ENCODE assay signal across 1 cellular context in the genomic region with DNA sequence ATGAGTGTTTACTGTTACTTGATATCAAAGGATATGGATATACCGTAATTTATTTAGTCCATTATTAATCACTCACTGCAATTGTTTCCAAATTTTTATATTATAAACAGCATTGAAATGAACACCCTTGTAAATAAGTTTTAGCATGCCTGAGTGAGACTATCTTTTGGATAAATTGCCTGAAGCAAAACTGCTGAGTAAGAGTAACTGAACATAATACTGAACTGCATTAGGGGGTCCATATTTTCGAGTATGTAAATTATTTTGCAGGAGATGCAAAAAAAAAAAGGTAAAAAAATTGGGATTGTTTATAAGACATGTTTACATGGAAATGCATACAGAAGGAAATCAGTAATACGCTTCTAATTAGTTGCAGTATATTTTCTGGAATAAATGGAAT.
TF ChIP-seq lines count a peak whose summit lies in the region.

No MANE protein-coding gene starts in this region.

TF ChIP-seq in SK-N-SH, 30 proteins besides CTCF, POLR2A, EP300 and RAD21 (continued from another document):
- TF ChIP-seq, protein P1, sequence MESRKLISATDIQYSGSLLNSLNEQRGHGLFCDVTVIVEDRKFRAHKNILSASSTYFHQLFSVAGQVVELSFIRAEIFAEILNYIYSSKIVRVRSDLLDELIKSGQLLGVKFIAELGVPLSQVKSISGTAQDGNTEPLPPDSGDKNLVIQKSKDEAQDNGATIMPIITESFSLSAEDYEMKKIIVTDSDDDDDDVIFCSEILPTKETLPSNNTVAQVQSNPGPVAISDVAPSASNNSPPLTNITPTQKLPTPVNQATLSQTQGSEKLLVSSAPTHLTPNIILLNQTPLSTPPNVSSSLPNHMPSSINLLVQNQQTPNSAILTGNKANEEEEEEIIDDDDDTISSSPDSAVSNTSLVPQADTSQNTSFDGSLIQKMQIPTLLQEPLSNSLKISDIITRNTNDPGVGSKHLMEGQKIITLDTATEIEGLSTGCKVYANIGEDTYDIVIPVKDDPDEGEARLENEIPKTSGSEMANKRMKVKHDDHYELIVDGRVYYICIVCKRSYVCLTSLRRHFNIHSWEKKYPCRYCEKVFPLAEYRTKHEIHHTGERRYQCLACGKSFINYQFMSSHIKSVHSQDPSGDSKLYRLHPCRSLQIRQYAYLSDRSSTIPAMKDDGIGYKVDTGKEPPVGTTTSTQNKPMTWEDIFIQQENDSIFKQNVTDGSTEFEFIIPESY (IDR thresholded peaks at IDR 0.05; ENCODE audit: borderline replicate concordance, low read depth), result no peak
- TF ChIP-seq RFX5 (IDR thresholded peaks at IDR 0.05; ENCODE audit: low read length) (no peak), POLR2AphosphoS5 (IDR thresholded peaks at IDR 0.05; ENCODE audit: low read depth, low read length) (no peak), RXRA (IDR thresholded peaks at IDR 0.05; ENCODE audit: borderline replicate concordance, low read depth) (no peak), ELF1 (IDR thresholded peaks at IDR 0.05) (no peak), RCOR1 (IDR thresholded peaks at IDR 0.05; ENCODE audit: low read length) (no peak), CHD2 (IDR thresholded peaks at IDR 0.05; ENCODE audit: low read length, partially characterized antibody) (no peak), JUND (IDR thresholded peaks at IDR 0.05) (no peak), TAF1 (IDR thresholded peaks at IDR 0.05; ENCODE audit: borderline replicate concordance, low read depth, low read length) (no peak)
- TF ChIP-seq, protein P2, sequence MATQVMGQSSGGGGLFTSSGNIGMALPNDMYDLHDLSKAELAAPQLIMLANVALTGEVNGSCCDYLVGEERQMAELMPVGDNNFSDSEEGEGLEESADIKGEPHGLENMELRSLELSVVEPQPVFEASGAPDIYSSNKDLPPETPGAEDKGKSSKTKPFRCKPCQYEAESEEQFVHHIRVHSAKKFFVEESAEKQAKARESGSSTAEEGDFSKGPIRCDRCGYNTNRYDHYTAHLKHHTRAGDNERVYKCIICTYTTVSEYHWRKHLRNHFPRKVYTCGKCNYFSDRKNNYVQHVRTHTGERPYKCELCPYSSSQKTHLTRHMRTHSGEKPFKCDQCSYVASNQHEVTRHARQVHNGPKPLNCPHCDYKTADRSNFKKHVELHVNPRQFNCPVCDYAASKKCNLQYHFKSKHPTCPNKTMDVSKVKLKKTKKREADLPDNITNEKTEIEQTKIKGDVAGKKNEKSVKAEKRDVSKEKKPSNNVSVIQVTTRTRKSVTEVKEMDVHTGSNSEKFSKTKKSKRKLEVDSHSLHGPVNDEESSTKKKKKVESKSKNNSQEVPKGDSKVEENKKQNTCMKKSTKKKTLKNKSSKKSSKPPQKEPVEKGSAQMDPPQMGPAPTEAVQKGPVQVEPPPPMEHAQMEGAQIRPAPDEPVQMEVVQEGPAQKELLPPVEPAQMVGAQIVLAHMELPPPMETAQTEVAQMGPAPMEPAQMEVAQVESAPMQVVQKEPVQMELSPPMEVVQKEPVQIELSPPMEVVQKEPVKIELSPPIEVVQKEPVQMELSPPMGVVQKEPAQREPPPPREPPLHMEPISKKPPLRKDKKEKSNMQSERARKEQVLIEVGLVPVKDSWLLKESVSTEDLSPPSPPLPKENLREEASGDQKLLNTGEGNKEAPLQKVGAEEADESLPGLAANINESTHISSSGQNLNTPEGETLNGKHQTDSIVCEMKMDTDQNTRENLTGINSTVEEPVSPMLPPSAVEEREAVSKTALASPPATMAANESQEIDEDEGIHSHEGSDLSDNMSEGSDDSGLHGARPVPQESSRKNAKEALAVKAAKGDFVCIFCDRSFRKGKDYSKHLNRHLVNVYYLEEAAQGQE (IDR thresholded peaks at IDR 0.05; ENCODE audit: low read depth, low read length), result no peak
- TF ChIP-seq, protein P3, sequence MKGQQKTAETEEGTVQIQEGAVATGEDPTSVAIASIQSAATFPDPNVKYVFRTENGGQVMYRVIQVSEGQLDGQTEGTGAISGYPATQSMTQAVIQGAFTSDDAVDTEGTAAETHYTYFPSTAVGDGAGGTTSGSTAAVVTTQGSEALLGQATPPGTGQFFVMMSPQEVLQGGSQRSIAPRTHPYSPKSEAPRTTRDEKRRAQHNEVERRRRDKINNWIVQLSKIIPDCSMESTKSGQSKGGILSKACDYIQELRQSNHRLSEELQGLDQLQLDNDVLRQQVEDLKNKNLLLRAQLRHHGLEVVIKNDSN (IDR thresholded peaks at IDR 0.05; ENCODE audit: borderline replicate concordance, low read depth), result no peak
